ENCODE assay signal across 2 cellular contexts in genomic region chr7:50302486-50303081, GRCh38.
TF ChIP-seq lines count a peak whose summit lies in the region.

No MANE protein-coding gene starts in this region.

TF ChIP-seq in SK-N-SH treated with all-trans-retinoic acid at 6 μM for 48 hours, 23 proteins besides CTCF, POLR2A, EP300 and RAD21 (continued from another document):
- TF ChIP-seq, protein P1, sequence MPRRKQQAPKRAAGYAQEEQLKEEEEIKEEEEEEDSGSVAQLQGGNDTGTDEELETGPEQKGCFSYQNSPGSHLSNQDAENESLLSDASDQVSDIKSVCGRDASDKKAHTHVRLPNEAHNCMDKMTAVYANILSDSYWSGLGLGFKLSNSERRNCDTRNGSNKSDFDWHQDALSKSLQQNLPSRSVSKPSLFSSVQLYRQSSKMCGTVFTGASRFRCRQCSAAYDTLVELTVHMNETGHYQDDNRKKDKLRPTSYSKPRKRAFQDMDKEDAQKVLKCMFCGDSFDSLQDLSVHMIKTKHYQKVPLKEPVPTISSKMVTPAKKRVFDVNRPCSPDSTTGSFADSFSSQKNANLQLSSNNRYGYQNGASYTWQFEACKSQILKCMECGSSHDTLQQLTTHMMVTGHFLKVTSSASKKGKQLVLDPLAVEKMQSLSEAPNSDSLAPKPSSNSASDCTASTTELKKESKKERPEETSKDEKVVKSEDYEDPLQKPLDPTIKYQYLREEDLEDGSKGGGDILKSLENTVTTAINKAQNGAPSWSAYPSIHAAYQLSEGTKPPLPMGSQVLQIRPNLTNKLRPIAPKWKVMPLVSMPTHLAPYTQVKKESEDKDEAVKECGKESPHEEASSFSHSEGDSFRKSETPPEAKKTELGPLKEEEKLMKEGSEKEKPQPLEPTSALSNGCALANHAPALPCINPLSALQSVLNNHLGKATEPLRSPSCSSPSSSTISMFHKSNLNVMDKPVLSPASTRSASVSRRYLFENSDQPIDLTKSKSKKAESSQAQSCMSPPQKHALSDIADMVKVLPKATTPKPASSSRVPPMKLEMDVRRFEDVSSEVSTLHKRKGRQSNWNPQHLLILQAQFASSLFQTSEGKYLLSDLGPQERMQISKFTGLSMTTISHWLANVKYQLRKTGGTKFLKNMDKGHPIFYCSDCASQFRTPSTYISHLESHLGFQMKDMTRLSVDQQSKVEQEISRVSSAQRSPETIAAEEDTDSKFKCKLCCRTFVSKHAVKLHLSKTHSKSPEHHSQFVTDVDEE (CRISPR knock-in tag; IDR thresholded peaks at IDR 0.05) = no peak
- TF ChIP-seq ISL1 (CRISPR knock-in tag; IDR thresholded peaks at IDR 0.05) (no peak), PPARA (CRISPR knock-in tag; IDR thresholded peaks at IDR 0.05; ENCODE audit: borderline replicate concordance) (no peak), SNAI2 (CRISPR knock-in tag; IDR thresholded peaks at IDR 0.05) (no peak)

TF ChIP-seq in SK-N-SH, 30 proteins besides CTCF, POLR2A, EP300 and RAD21 (continued from another document):
- TF ChIP-seq PBX3 (IDR thresholded peaks at IDR 0.05) = no peak
- no peak for TF ChIP-seq RFX5 (IDR thresholded peaks at IDR 0.05; ENCODE audit: low read length)
- no peak for TF ChIP-seq NRF1 (IDR thresholded peaks at IDR 0.05; ENCODE audit: low read depth, low read length)
- TF ChIP-seq MAX (IDR thresholded peaks at IDR 0.05; ENCODE audit: low read depth) = no peak
- no peak for TF ChIP-seq RCOR1 (IDR thresholded peaks at IDR 0.05; ENCODE audit: low read length)
- no peak for TF ChIP-seq ZBTB33 (IDR thresholded peaks at IDR 0.05; ENCODE audit: borderline replicate concordance, low read depth)
- TF ChIP-seq MXI1 (IDR thresholded peaks at IDR 0.05; ENCODE audit: low read depth, low read length) = no peak
- TF ChIP-seq POLR2AphosphoS5 (IDR thresholded peaks at IDR 0.05; ENCODE audit: low read depth, low read length) = no peak
- no peak for TF ChIP-seq TCF12 (IDR thresholded peaks at IDR 0.05)
- TF ChIP-seq, protein P2, sequence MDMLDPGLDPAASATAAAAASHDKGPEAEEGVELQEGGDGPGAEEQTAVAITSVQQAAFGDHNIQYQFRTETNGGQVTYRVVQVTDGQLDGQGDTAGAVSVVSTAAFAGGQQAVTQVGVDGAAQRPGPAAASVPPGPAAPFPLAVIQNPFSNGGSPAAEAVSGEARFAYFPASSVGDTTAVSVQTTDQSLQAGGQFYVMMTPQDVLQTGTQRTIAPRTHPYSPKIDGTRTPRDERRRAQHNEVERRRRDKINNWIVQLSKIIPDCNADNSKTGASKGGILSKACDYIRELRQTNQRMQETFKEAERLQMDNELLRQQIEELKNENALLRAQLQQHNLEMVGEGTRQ (IDR thresholded peaks at IDR 0.05; ENCODE audit: borderline replicate concordance, low read depth, low read length) = no peak
